Comparison of ENCODE assay signal across 14 cellular contexts in the genomic region with DNA sequence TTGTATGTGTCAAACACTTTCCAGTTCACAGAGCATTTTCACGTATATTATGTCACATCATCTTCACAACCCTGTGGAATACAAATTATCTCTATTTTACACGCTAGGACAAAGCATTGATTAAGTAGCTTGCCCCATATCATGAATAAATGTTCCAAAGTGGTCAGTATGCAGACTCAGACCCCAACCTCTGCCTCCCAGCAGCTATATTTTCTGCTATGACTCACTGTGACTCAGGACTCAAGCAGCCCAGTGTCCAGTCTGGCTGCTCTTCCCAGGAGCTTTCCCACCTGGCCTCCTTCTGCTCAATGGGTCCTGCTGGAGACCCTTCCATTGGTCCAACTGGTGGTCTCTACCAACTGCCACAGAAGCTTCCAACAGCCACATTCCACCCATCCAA. TPM values are rescaled to one million over a fixed set of nuclear protein-coding genes. Genes with fewer than 3 reads are reported as not detected.
DNase-seq lines count a peak whose midpoint lies in the region; ATAC-seq and TF ChIP-seq lines count a peak whose summit lies in the region.
"Had no signal": no experiment of that assay in that cellular context is flagged by ENCODE, and none has a peak within 500 bp of the region (broad histone marks: within the 10 kb centered on the region; RNA-seq: fewer than 3 reads in every experiment).

No MANE protein-coding gene starts in this region.

- H3K4me3 ChIP-seq in PC-3 (ENCODE audit: low read length) (no peak overlapping the region), choroid plexus epithelial cell (ENCODE audit: low read depth, low read length) (no peak overlapping the region)
- H3K4me3 ChIP-seq: coronary artery, gastrocnemius medialis had no signal

- ATAC-seq in PC-3, result peak; percentile 97
- no peak for ATAC-seq in stimulated activated naive CD8-positive, alpha-beta T cell treated with anti-CD3 and anti-CD28 coated beads, Interleukin-15, amount 100 ng/mL, for 72 hours
- ATAC-seq: gastrocnemius medialis had no signal

- TF ChIP-seq CTCF in PC-3 (conservative IDR thresholded peaks at IDR 0.05; ENCODE audit: low read depth, low read length) (no peak), choroid plexus epithelial cell (conservative IDR thresholded peaks at IDR 0.05; ENCODE audit: low read depth, low read length) (no peak)

- H3K9ac ChIP-seq in PC-3 (ENCODE audit: low read length), result no peak overlapping the region

- no peaks in the 10 kb centered on the region for H3K27me3 Mint-ChIP-seq in stimulated activated naive CD8-positive, alpha-beta T cell treated with anti-CD3 and anti-CD28 coated beads, Interleukin-15, amount 100 ng/mL, for 72 hours
- H3K27me3 Mint-ChIP-seq: activated naive CD4-positive, alpha-beta T cell treated with anti-CD3 and anti-CD28 coated beads, Interleukin-2, amount 50 U/mL, for 24 hours had no signal

- H3K9me2 ChIP-seq in PC-3 (replicated peaks; ENCODE audit: low read length), result no peaks in the 10 kb centered on the region

- H3K9me3 ChIP-seq in PC-3 (ENCODE audit: low read length), result no peaks in the 10 kb centered on the region
- H3K9me3 ChIP-seq: gastrocnemius medialis had no signal

- H3K4me2 ChIP-seq in PC-3 (ENCODE audit: low read length), result peak overlapping the region; percentile 20; the same call in 1 of the 2 replicates

- H3F3A ChIP-seq in PC-3 (ENCODE audit: low read length, unreplicated experiment), result no peaks in the 10 kb centered on the region

- H3K27ac ChIP-seq in PC-3 (ENCODE audit: low read length), result no peak overlapping the region
- H3K27ac ChIP-seq: coronary artery, gastrocnemius medialis had no signal

- DNase-seq in EL (peak; percentile 86), PC-3 (peak; percentile 81), choroid plexus epithelial cell (ENCODE audit: low read depth) (peak; percentile 80), renal cortical epithelial cell (ENCODE audit: low read depth) (peak; percentile 79), pons (ENCODE audit: low spot score) (no peak), SHP77 treated with DMSO at 0.1 percent for 48 hours (lab: John Stamatoyannopoulos, UW) (no peak)
- DNase-seq in stimulated activated naive CD4-positive, alpha-beta T cell (lab: John Stamatoyannopoulos, UW), result no peak
- DNase-seq in stimulated activated naive CD8-positive, alpha-beta T cell treated with anti-CD3 and anti-CD28 coated beads, Interleukin-15, amount 100 ng/mL, for 72 hours, result no peak
- DNase-seq: gastrocnemius medialis, left cardiac atrium, NCI-H1417, NCI-H524 treated with DMSO at 0.1 percent for 48 hours had no signal

- intact Hi-C loops in PC-3 (cut with micrococcal nuclease), result no loop called here

- POLR2A ChIA-PET in PC-3 (lab: Charles Lee; ENCODE audit: unreplicated experiment), result no interaction called here

- H2AFZ ChIP-seq in PC-3 (ENCODE audit: low read length), result no peak overlapping the region

- no peaks in the 10 kb centered on the region for H3K36me3 ChIP-seq in PC-3 (ENCODE audit: low read depth, low read length)
- H3K36me3 ChIP-seq: gastrocnemius medialis had no signal

- H3K27me3 ChIP-seq in PC-3 (ENCODE audit: low read length), result no peaks in the 10 kb centered on the region
- H3K27me3 ChIP-seq: gastrocnemius medialis had no signal

- CTCF ChIA-PET in PC-3 (lab: Charles Lee), result interaction anchor here (0.5 to 0.8 kb wide), 2 partner anchors 10 to 53 kb away, joined by 4 read pairs; no protein-coding TSS in a partner anchor

- BruUV-seq in PC-3 (replicated peaks; lab: Mats Ljungman, UMichigan), result no TSS peak

- no peak overlapping the region for H3K27ac Mint-ChIP-seq in stimulated activated naive CD8-positive, alpha-beta T cell treated with anti-CD3 and anti-CD28 coated beads, Interleukin-15, amount 100 ng/mL, for 72 hours
- H3K27ac Mint-ChIP-seq: activated naive CD4-positive, alpha-beta T cell treated with anti-CD3 and anti-CD28 coated beads, Interleukin-2, amount 50 U/mL, for 24 hours had no signal

- H3K4me3 Mint-ChIP-seq in stimulated activated naive CD8-positive, alpha-beta T cell treated with anti-CD3 and anti-CD28 coated beads, Interleukin-15, amount 100 ng/mL, for 72 hours, result no peak overlapping the region
- H3K4me3 Mint-ChIP-seq: activated naive CD4-positive, alpha-beta T cell treated with anti-CD3 and anti-CD28 coated beads, Interleukin-2, amount 50 U/mL, for 24 hours had no signal

- H4K20me1 ChIP-seq in PC-3 (ENCODE audit: low read length), result no peaks in the 10 kb centered on the region

- no peaks in the 10 kb centered on the region for H3K79me2 ChIP-seq in PC-3 (ENCODE audit: low read length)

- peaks cover 4% of the 10 kb centered on the region for H3K4me1 Mint-ChIP-seq in stimulated activated naive CD8-positive, alpha-beta T cell treated with anti-CD3 and anti-CD28 coated beads, Interleukin-15, amount 100 ng/mL, for 72 hours

- H3K4me1 ChIP-seq in PC-3 (ENCODE audit: insufficient read depth, low read length), result peaks cover 16% of the 10 kb centered on the region
- H3K4me1 ChIP-seq: gastrocnemius medialis had no signal

- no peaks in the 10 kb centered on the region for H3K9me3 Mint-ChIP-seq in stimulated activated naive CD8-positive, alpha-beta T cell treated with anti-CD3 and anti-CD28 coated beads, Interleukin-15, amount 100 ng/mL, for 72 hours
- H3K9me3 Mint-ChIP-seq: activated naive CD4-positive, alpha-beta T cell treated with anti-CD3 and anti-CD28 coated beads, Interleukin-2, amount 50 U/mL, for 24 hours had no signal

RNA-seq across cellular contexts. Expression of gene RAP1A, which starts 56.0 kb away (rescaled TPM):
- 19.0 TPM in 2 replicates for total RNA-seq in PC-3 (2014; rRNA removed)
- total RNA-seq in renal cortical epithelial cell, result 28.3 and 93.7 TPM in 2 replicates

Comparison
In these comparisons a context has a peak if more than half of its experiments do, and no peak if none do; other contexts are left out.
1. DNase-seq: peak in EL (single experiment), PC-3 (single experiment), choroid plexus epithelial cell (single experiment) and renal cortical epithelial cell (single experiment); none in pons (single experiment), stimulated activated naive CD4-positive, alpha-beta T cell (0 of 6), SHP77 treated with DMSO at 0.1 percent for 48 hours (single experiment) and stimulated activated naive CD8-positive, alpha-beta T cell treated with anti-CD3 and anti-CD28 coated beads, Interleukin-15, amount 100 ng/mL, for 72 hours (0 of 2).